Comparison of ENCODE assay signal across 2 cellular contexts in genomic region chr2:49692022-49692421, GRCh38.
DNase-seq lines count a peak whose midpoint lies in the region; ATAC-seq, FAIRE-seq and TF ChIP-seq lines count a peak whose summit lies in the region.
"Not testable (repeated sequence)": the region's sequence is repeated elsewhere in the genome, so short reads cannot be mapped to it uniquely, and the experiment has no call there.

No MANE protein-coding gene starts in this region.

- H3K4me3 ChIP-seq in K562, result not testable (repeated sequence)

- in situ Hi-C loops in K562 (cut with MboI), result not testable (repeated sequence)

- BruUV-seq in K562 (replicated peaks; lab: Mats Ljungman, UMichigan), result not testable (repeated sequence)

- not testable (repeated sequence) for TF ChIP-seq RAD21 in K562 (CRISPR knock-in tag; conservative IDR thresholded peaks at IDR 0.05 in 1 of 2, IDR thresholded peaks at IDR 0.05 in 1 of 2)

- H3K4me2 ChIP-seq in K562 (ENCODE audit: insufficient read depth, low read length), result not testable (repeated sequence)

- not testable (repeated sequence) for H3K79me2 ChIP-seq in K562 (ENCODE audit: control insufficient read depth, insufficient read depth, low read length)

- H2AFZ ChIP-seq in K562 (ENCODE audit: low read depth, low read length), result not testable (repeated sequence)

- not testable (repeated sequence) for DNase-seq in K562 (ENCODE audit: extremely low read depth in 1 of 4, low spot score in 3 of 4)

- TF ChIP-seq EP300 in K562 (IDR thresholded peaks at IDR 0.05; ENCODE audit: low read length), result not testable (repeated sequence)

- POLR2A ChIA-PET in K562 (lab: Yijun Ruan, JAX), result not testable (repeated sequence)

- FAIRE-seq in K562 (lab: Jason Lieb, UNC), result not testable (repeated sequence)

- not testable (repeated sequence) for TF ChIP-seq POLR2A in K562 (conservative IDR thresholded peaks at IDR 0.05)

- intact Hi-C loops in K562 (cut with micrococcal nuclease), result not testable (repeated sequence)

- not testable (repeated sequence) for ATAC-seq in SK-N-SH treated with all-trans-retinoic acid at 6 μM for 48 hours, K562

- not testable (repeated sequence) for H3K9ac ChIP-seq in K562 (ENCODE audit: insufficient read depth in 1 of 2, low read depth in 2 of 2, low read length in 2 of 2)

- TF ChIP-seq CTCF in K562 (IDR thresholded peaks at IDR 0.05 in 2 of 3, conservative IDR thresholded peaks at IDR 0.05 in 1 of 3; ENCODE audit: insufficient read depth in 2 of 3, low read depth in 1 of 3, low read length in 3 of 3), result not testable (repeated sequence)

- H3K4me1 ChIP-seq in K562 (replicated peaks in 1 of 2; ENCODE audit: control insufficient read depth in 2 of 2, insufficient read depth in 2 of 2, low read length in 2 of 2), result not testable (repeated sequence)

- H3K27ac ChIP-seq in K562 (ENCODE audit: extremely low read depth, low read depth, low read length), result not testable (repeated sequence)

- WGBS in K562 (ENCODE audit: insufficient coverage, low coverage, missing lambda C conversion rate), result 16% methylated on average over 2 of the region's 2 CpGs

- not testable (repeated sequence) for H3K27me3 ChIP-seq in K562 (ENCODE audit: control insufficient read depth in 2 of 2, insufficient read depth in 2 of 2, low read length in 2 of 2)

- H3K36me3 ChIP-seq in K562 (ENCODE audit: control insufficient read depth, insufficient read depth, low read length), result not testable (repeated sequence)

- H3K9me3 ChIP-seq in K562 (replicated peaks; ENCODE audit: control insufficient read depth, insufficient read depth, low read depth, low read length), result not testable (repeated sequence)

- CTCF ChIA-PET in K562 (lab: Yijun Ruan, JAX; ENCODE audit: low intra/inter-chr PET ratio), result not testable (repeated sequence)

- H3K9me1 ChIP-seq in K562 (ENCODE audit: control insufficient read depth, insufficient read depth, low read length), result not testable (repeated sequence)

- not testable (repeated sequence) for H4K20me1 ChIP-seq in K562 (replicated peaks; ENCODE audit: control insufficient read depth, insufficient read depth, low read length)

TF ChIP-seq in SK-N-SH treated with all-trans-retinoic acid at 6 μM for 48 hours, 23 proteins besides CTCF, POLR2A, EP300 and RAD21:
- TF ChIP-seq ZNF8 (CRISPR knock-in tag; IDR thresholded peaks at IDR 0.05), result peak; percentile 66; the same call in 1 of the 2 replicates

TF ChIP-seq in K562, 482 proteins besides CTCF, POLR2A, EP300 and RAD21:
- peak; percentile 59 for TF ChIP-seq ZNF146 (CRISPR knock-in tag; IDR thresholded peaks at IDR 0.05; ENCODE audit: unreplicated experiment)
TF ChIP-seq in K562: peak in this region for 1; not testable (repeated sequence) for 481.
